25 cellular contexts compared by ENCODE assay signal in genomic region chr7:142562688-142563087, GRCh38.
"Had no signal": no experiment of that assay in that cellular context is flagged by ENCODE, and none has a peak within 500 bp of the region (broad histone marks: within the 10 kb centered on the region; RNA-seq: fewer than 3 reads in every experiment).

No MANE protein-coding gene starts in this region.

- H3K27me3 ChIP-seq: body of pancreas, cardiac muscle cell, hepatocyte, sigmoid colon, vagina had no signal

- H3K4me3 ChIP-seq: body of pancreas, cardiac muscle cell, hepatocyte, left lung, lung, sigmoid colon, thoracic aorta, vagina had no signal

- H2AFZ ChIP-seq: hepatocyte had no signal

- H3K27ac ChIP-seq: body of pancreas, cardiac muscle cell, hepatocyte, left lung, sigmoid colon, thoracic aorta, vagina, WERI-Rb-1 had no signal

- DNase-seq: activated CD4-positive, alpha-beta T cell treated with anti-CD3 and anti-CD28 coated beads, Interleukin-2, amount 10 ng/mL, durations not matched to agents 7 days and 5 days; activated CD4-positive, CD25-positive, alpha-beta regulatory T cell treated with anti-CD3 and anti-CD28 coated beads, Interleukin-2, amount 50 U/mL, for 72 hours; activated T-cell treated with anti-CD3 and anti-CD28 coated beads, Interleukin-2, amount 50 U/mL, for 24 hours; body of pancreas; cortex of kidney; erythroblast; glutamatergic neuron; immature natural killer cell; left lung; naive thymus-derived CD4-positive, alpha-beta T cell; retina; sigmoid colon; stimulated activated CD4-positive, alpha-beta T cell treated with anti-CD3 and anti-CD28 coated beads, Interleukin-2, amount 100 ng/mL, for 48 hours; stimulated activated naive CD4-positive, alpha-beta T cell treated with Interleukin-2 at 50 U/mL for 16 hours; WERI-Rb-1 had no signal

- H3K9me3 ChIP-seq: body of pancreas, left lung, sigmoid colon, thoracic aorta, vagina had no signal

- H3K4me1 ChIP-seq: left lung, sigmoid colon, vagina had no signal

- H3K4me2 ChIP-seq: hepatocyte had no signal

- H3K36me3 ChIP-seq: cardiac muscle cell, left lung, sigmoid colon, thoracic aorta, vagina, WERI-Rb-1 had no signal

- FAIRE-seq: endometrium, frontal cortex, TTC549 had no signal

- ATAC-seq: activated naive CD4-positive, alpha-beta T cell treated with anti-CD3 and anti-CD28 coated beads, Interleukin-2, amount 50 U/mL, for 72 hours; activated T-helper 17 cell treated with anti-CD3 and anti-CD28 coated beads, Interleukin-2, amount 50 U/mL, for 72 hours; body of pancreas; left lung; naive thymus-derived CD4-positive, alpha-beta T cell had no signal

- H3K79me2 ChIP-seq: hepatocyte had no signal
